Comparison of ENCODE assay signal across 10 cellular contexts in the genomic region with DNA sequence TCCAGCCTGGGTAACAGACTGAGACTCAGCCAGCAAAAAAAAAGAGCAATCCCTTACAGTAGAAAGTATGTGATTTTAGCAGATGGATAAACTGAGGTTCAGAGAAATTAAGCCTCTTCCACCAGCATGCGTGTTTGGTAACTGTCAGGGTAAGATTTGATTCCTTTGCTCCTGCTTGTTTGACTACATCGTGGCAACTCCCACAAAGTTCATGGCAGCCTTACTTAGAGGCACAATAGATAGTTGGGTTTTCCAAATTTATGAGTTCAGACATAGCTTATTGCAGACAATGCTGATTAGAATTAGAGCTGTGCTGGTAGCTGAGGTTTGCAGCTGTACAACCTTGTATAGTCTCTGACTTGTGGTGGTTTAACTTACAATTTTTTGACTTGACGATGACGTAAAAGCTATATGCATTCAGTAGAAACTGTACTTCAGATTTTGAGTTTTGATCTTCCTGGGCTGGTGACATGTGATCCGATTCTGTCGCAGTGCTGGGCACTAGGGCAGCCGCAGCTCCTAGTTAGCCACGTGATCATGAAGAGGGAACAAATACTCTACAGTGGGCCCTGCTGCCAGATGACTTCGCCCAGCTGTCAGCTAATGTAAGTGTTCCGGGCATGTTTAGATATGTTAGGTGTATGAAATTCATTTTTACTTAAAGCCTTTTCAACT.
DNase-seq lines count a peak whose midpoint lies in the region; ATAC-seq lines count a peak whose summit lies in the region.
"Had no signal": no experiment of that assay in that cellular context is flagged by ENCODE, and none has a peak within 500 bp of the region (broad histone marks: within the 10 kb centered on the region; RNA-seq: fewer than 3 reads in every experiment).

No MANE protein-coding gene starts in this region.

- intact Hi-C loops in activated T-helper 2 cell treated with anti-CD3 and anti-CD28 coated beads, Interferon-gamma antibody, Interleukin-2, Interleukin-4, amounts not matched to agents 10 μg/mL and 5 μg/mL and 100 μg/mL, durations not matched to agents 14 hours and 24 hours and 36 hours (cut with micrococcal nuclease) = no loop called here

- DNase-seq in NCI-H2107 treated with DMSO at 0.1 percent for 48 hours (lab: John Stamatoyannopoulos, UW; ENCODE audit: unreplicated experiment) (peak; percentile 12), NCI-H2107 (lab: John Stamatoyannopoulos, UW) (no peak), substantia nigra (lab: John Stamatoyannopoulos, UW) (peak in 37 of 49 donors; percentile 8 to 81 (median 47)), DMS53 treated with DMSO at 0.1 percent for 48 hours (lab: John Stamatoyannopoulos, UW; ENCODE audit: unreplicated experiment) (no peak)
- no peak for DNase-seq in activated T-helper 2 cell treated with anti-CD3 and anti-CD28 coated beads, Interferon-gamma antibody, Interleukin-2, Interleukin-4, amounts not matched to agents 10 μg/mL and 5 μg/mL and 100 μg/mL, durations not matched to agents 14 hours and 24 hours and 36 hours (ENCODE audit: low spot score)

- H3K27me3 Mint-ChIP-seq in activated T-helper 2 cell treated with anti-CD3 and anti-CD28 coated beads, Interferon-gamma antibody, Interleukin-2, Interleukin-4, amounts not matched to agents 10 μg/mL and 5 μg/mL and 100 μg/mL, durations not matched to agents 14 hours and 24 hours and 36 hours (ENCODE audit: low read depth) = no peaks in the 10 kb centered on the region

- peaks cover 77% of the 10 kb centered on the region for H3K4me1 Mint-ChIP-seq in activated T-helper 2 cell treated with anti-CD3 and anti-CD28 coated beads, Interferon-gamma antibody, Interleukin-2, Interleukin-4, amounts not matched to agents 10 μg/mL and 5 μg/mL and 100 μg/mL, durations not matched to agents 14 hours and 24 hours and 36 hours (ENCODE audit: low read depth)

- peak overlapping the region; percentile 96 for H3K27ac Mint-ChIP-seq in activated T-helper 2 cell treated with anti-CD3 and anti-CD28 coated beads, Interferon-gamma antibody, Interleukin-2, Interleukin-4, amounts not matched to agents 10 μg/mL and 5 μg/mL and 100 μg/mL, durations not matched to agents 14 hours and 24 hours and 36 hours

- no peaks in the 10 kb centered on the region for H3K27me3 ChIP-seq in layer of hippocampus (ENCODE audit: control insufficient read depth, insufficient read depth, low read length)
- H3K27me3 ChIP-seq: SJSA1 had no signal

- ATAC-seq in GM18858 (IDR thresholded peaks at IDR 0.05; ENCODE audit: unreplicated experiment) = no peak
- ATAC-seq in GM19035 (IDR thresholded peaks at IDR 0.05; ENCODE audit: unreplicated experiment) = no peak

- peaks cover 59% of the 10 kb centered on the region for H3K36me3 Mint-ChIP-seq in activated T-helper 2 cell treated with anti-CD3 and anti-CD28 coated beads, Interferon-gamma antibody, Interleukin-2, Interleukin-4, amounts not matched to agents 10 μg/mL and 5 μg/mL and 100 μg/mL, durations not matched to agents 14 hours and 24 hours and 36 hours (ENCODE audit: low read depth)

- H3K9me3 Mint-ChIP-seq in activated T-helper 2 cell treated with anti-CD3 and anti-CD28 coated beads, Interferon-gamma antibody, Interleukin-2, Interleukin-4, amounts not matched to agents 10 μg/mL and 5 μg/mL and 100 μg/mL, durations not matched to agents 14 hours and 24 hours and 36 hours = no peaks in the 10 kb centered on the region

- H3K27ac ChIP-seq in layer of hippocampus (ENCODE audit: low read depth, low read length) = peak overlapping the region; percentile 58
- peak overlapping the region; percentile 56 for H3K27ac ChIP-seq in substantia nigra (ENCODE audit: low read depth, low read length, poor library complexity, severe bottlenecking)
- H3K27ac ChIP-seq: 22Rv1 had no signal

- H3K4me3 Mint-ChIP-seq in activated T-helper 2 cell treated with anti-CD3 and anti-CD28 coated beads, Interferon-gamma antibody, Interleukin-2, Interleukin-4, amounts not matched to agents 10 μg/mL and 5 μg/mL and 100 μg/mL, durations not matched to agents 14 hours and 24 hours and 36 hours (ENCODE audit: low read depth) = peak overlapping the region; percentile 53

Comparison
In these comparisons a context has a peak if more than half of its experiments do, and no peak if none do; other contexts are left out.
1. DNase-seq: peak in NCI-H2107 treated with DMSO at 0.1 percent for 48 hours (single experiment) and substantia nigra (37 of 49); none in NCI-H2107 (single experiment), activated T-helper 2 cell treated with anti-CD3 and anti-CD28 coated beads, Interferon-gamma antibody, Interleukin-2, Interleukin-4, amounts not matched to agents 10 μg/mL and 5 μg/mL and 100 μg/mL, durations not matched to agents 14 hours and 24 hours and 36 hours (single experiment) and DMS53 treated with DMSO at 0.1 percent for 48 hours (single experiment).